8 cellular contexts compared by ENCODE assay signal in the genomic region with DNA sequence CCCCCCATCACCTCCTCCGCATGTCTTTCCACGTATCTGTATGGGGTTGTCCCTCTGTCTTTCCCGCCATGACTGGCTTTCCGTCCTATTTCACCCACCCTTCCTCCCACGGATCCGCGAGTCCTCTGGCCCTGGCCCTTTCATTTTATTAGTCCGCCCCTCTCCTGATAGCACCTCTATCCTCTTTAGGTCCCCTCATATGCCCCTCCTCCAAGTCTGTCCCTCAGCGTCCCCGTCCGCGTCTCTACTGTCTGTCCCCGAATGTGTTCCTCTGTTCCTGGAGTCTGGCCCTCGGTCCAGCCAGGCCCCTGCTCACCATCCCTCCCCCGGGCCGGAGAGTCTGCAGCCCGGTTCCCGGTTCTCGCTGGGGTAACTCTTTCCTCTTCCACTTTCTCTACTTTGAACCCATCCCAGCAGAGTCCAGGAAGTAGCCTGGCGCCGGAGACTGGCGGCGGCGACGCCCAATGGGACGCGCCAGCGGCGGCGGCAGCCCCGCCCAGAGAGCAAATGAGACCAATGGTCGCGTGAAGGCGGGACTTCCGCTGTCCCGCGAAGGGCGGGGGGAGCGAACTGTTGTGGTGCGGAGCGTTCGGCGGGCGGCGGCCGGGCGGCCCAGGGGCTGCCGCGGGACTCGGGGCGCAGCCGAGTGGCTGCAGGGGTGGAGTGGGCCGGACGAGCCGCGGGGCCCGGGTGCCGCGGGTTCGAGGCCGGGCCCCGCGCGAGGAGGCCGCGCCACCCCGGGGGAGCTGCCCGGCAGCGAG. TPM values are rescaled to one million over a fixed set of nuclear protein-coding genes. Genes with fewer than 3 reads are reported as not detected.
A peak's percentile ranks its signal among the peaks of the same experiment; 100 is the strongest.
DNase-seq lines count a peak whose midpoint lies in the region; ATAC-seq, FAIRE-seq and TF ChIP-seq lines count a peak whose summit lies in the region.

A gene with protein sequence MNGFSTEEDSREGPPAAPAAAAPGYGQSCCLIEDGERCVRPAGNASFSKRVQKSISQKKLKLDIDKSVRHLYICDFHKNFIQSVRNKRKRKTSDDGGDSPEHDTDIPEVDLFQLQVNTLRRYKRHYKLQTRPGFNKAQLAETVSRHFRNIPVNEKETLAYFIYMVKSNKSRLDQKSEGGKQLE (plus strand): TSS at position 576 of the 761 bp plus-strand sequence. CDS start 608 bp downstream, outside the sequence.

- H3K4me3 ChIP-seq in DND-41 (ENCODE audit: low read depth in 1 of 2, low read length in 2 of 2) (peak within 1 kb of the TSS; percentile 96 to 98), KMS-11 (IDR thresholded peaks at IDR 0.05; ENCODE audit: insufficient read depth, low read depth, low read length) (no peak within 1 kb of the TSS), esophagus muscularis mucosa (peak within 1 kb of the TSS; percentile 87 to 99 (median 97))

- no peaks in the 10 kb centered on the region for H3K9me3 ChIP-seq in DND-41 (ENCODE audit: insufficient read depth, low read length, severe bottlenecking)
- H3K9me3 ChIP-seq in esophagus muscularis mucosa = no peaks in the 10 kb centered on the region

- TF ChIP-seq CTCF in DND-41 (IDR thresholded peaks at IDR 0.05; ENCODE audit: borderline replicate concordance, extremely low read depth, low read length, poor library complexity, severe bottlenecking) (no peak), KMS-11 (conservative IDR thresholded peaks at IDR 0.05; ENCODE audit: low read depth, low read length) (no peak), esophagus muscularis mucosa (IDR thresholded peaks at IDR 0.05) (no peak)

- DNase-seq in DND-41 (peak; percentile 97), RCC 7860 (ENCODE audit: low spot score) (peak; percentile 80), esophagus muscularis mucosa (ENCODE audit: extremely low spot score) (peak; percentile 99), myocyte (ENCODE audit: low read depth) (peak; percentile 96)
- peak; percentile 96 to 97 for DNase-seq in activated T-cell treated with anti-CD3 and anti-CD28 coated beads, Interleukin-2, amount 50 U/mL, for 72 hours
- DNase-seq in stimulated activated CD8-positive, alpha-beta memory T cell treated with anti-CD3 and anti-CD28 coated beads, Interleukin-7, amount 100 ng/mL, for 4 hours (ENCODE audit: low read depth in 2 of 2) = peak; percentile 84 to 92

- H2AFZ ChIP-seq in DND-41 (ENCODE audit: low read depth, low read length) = peak within 1 kb of the TSS; percentile 86
- H2AFZ ChIP-seq in KMS-11 (ENCODE audit: low read depth) = peak within 1 kb of the TSS; percentile 64

- H3K79me2 ChIP-seq in DND-41 (ENCODE audit: insufficient read depth, low read length) = peaks cover 64% of the 10 kb centered on the region
- no peaks in the 10 kb centered on the region for H3K79me2 ChIP-seq in KMS-11 (ENCODE audit: insufficient read depth, low read depth)

- H3K27me3 ChIP-seq in DND-41 (ENCODE audit: insufficient read depth, low read length, poor library complexity) (no peaks in the 10 kb centered on the region), KMS-11 (ENCODE audit: insufficient read depth, low read depth) (no peaks in the 10 kb centered on the region), esophagus muscularis mucosa (no peaks in the 10 kb centered on the region)

- H3K4me2 ChIP-seq in DND-41 (ENCODE audit: insufficient read depth, low read length) = peak within 1 kb of the TSS; percentile 95
- peak within 1 kb of the TSS; percentile 84 for H3K4me2 ChIP-seq in KMS-11

- peak; percentile 92 for ATAC-seq in DND-41 (ENCODE audit: insufficient read depth, low read depth)
- ATAC-seq in GM21786 (IDR thresholded peaks at IDR 0.05; ENCODE audit: unreplicated experiment) = peak; percentile 91
- peak; percentile 95 to 97 for ATAC-seq in activated T-cell treated with anti-CD3 and anti-CD28 coated beads, Interleukin-2, amount 50 U/mL, for 72 hours (replicated peaks in 1 of 2)

- peak within 1 kb of the TSS; percentile 96 for H3K27ac Mint-ChIP-seq in activated T-cell treated with anti-CD3 and anti-CD28 coated beads, Interleukin-2, amount 50 U/mL, for 72 hours

- WGBS in esophagus muscularis mucosa = under 1% methylated on average over 27 of the region's 69 CpGs

- no peaks in the 10 kb centered on the region for H3K9me3 Mint-ChIP-seq in activated T-cell treated with anti-CD3 and anti-CD28 coated beads, Interleukin-2, amount 50 U/mL, for 72 hours

- TF ChIP-seq EP300 in esophagus muscularis mucosa (IDR thresholded peaks at IDR 0.05) = no peak

- H3K4me1 ChIP-seq in DND-41 (ENCODE audit: insufficient read depth, low read length) (peaks cover 42% of the 10 kb centered on the region), KMS-11 (ENCODE audit: low read depth, poor library complexity, severe bottlenecking) (peaks cover 19% of the 10 kb centered on the region), esophagus muscularis mucosa (peaks cover 27 to 50% (median 39%) of the 10 kb centered on the region in 4 donors)

- H4K20me1 ChIP-seq in DND-41 (ENCODE audit: insufficient read depth, low read length) = peaks cover 32% of the 10 kb centered on the region
- no peaks in the 10 kb centered on the region for H4K20me1 ChIP-seq in KMS-11 (ENCODE audit: insufficient read depth)

- peak within 1 kb of the TSS; percentile 97 to 100 for H3K4me3 Mint-ChIP-seq in activated T-cell treated with anti-CD3 and anti-CD28 coated beads, Interleukin-2, amount 50 U/mL, for 72 hours

- peaks cover 44% of the 10 kb centered on the region for H3K4me1 Mint-ChIP-seq in activated T-cell treated with anti-CD3 and anti-CD28 coated beads, Interleukin-2, amount 50 U/mL, for 72 hours (ENCODE audit: low read depth)

- H3K27me3 Mint-ChIP-seq in activated T-cell treated with anti-CD3 and anti-CD28 coated beads, Interleukin-2, amount 50 U/mL, for 72 hours (ENCODE audit: low read depth) = no peaks in the 10 kb centered on the region

- H3K36me3 ChIP-seq in DND-41 (ENCODE audit: insufficient read depth, low read length) (peaks cover 37% of the 10 kb centered on the region), KMS-11 (ENCODE audit: insufficient read depth) (no peaks in the 10 kb centered on the region), esophagus muscularis mucosa (peaks cover 0 to 22% (median 15%) of the 10 kb centered on the region in 4 donors)

- FAIRE-seq in RCC 7860 (lab: Jason Lieb, UNC) = no peak

- peaks cover 12 to 18% of the 10 kb centered on the region in 2 donors for H3K36me3 Mint-ChIP-seq in activated T-cell treated with anti-CD3 and anti-CD28 coated beads, Interleukin-2, amount 50 U/mL, for 72 hours (ENCODE audit: insufficient read depth in 2 of 2)

- H3K9ac ChIP-seq in DND-41 (ENCODE audit: low read depth, low read length) = peak within 1 kb of the TSS; percentile 89
- peak within 1 kb of the TSS; percentile 37; the same call in 1 of the 2 replicates for H3K9ac ChIP-seq in KMS-11

- intact Hi-C loops in esophagus muscularis mucosa (cut with DNase I) = loop anchor here (10.0 kb wide), 1 partner anchor 499 kb away; a partner anchor contains a TSS

- no peak for TF ChIP-seq POLR2A in esophagus muscularis mucosa (IDR thresholded peaks at IDR 0.05; ENCODE audit: low read depth)

- H3K27ac ChIP-seq in DND-41 (ENCODE audit: low read length) = peak within 1 kb of the TSS; percentile 87
- H3K27ac ChIP-seq in KMS-11 = no peak within 1 kb of the TSS
- peak within 1 kb of the TSS; percentile 86 to 95 (median 90) for H3K27ac ChIP-seq in esophagus muscularis mucosa (replicated peaks in 1 of 4)

RNA-seq across cellular contexts. Expression of the gene that starts here (rescaled TPM):
- 10 to 100 TPM; 42.5 to 45.3 TPM for total RNA-seq in activated T-cell treated with anti-CD3 and anti-CD28 coated beads, Interleukin-2, amount 50 U/mL, for 72 hours
- total RNA-seq in esophagus muscularis mucosa (10 to 100 TPM; 34.9 to 54.9 (median 46.2) TPM), myocyte (20.2 and 23.4 TPM in 2 replicates)
- 33.0 TPM for polyA plus RNA-seq in myocyte (2012)
